Comparison of ENCODE assay signal across 7 cellular contexts in genomic region chr12:23579257-23579656, GRCh38.
"Had no signal": no experiment of that assay in that cellular context is flagged by ENCODE, and none has a peak within 500 bp of the region (broad histone marks: within the 10 kb centered on the region; RNA-seq: fewer than 3 reads in every experiment).

No MANE protein-coding gene starts in this region.

- H3K27ac ChIP-seq: GM23248 had no signal

- H3K9me3 Mint-ChIP-seq: H9, IgD-negative memory B cell had no signal

- H2AFZ ChIP-seq: GM23248 had no signal

- H3K4me3 ChIP-seq: GM23248 had no signal

- H3K9ac ChIP-seq: GM23248 had no signal

- H3K27me3 Mint-ChIP-seq: IgD-negative memory B cell had no signal

- H3K36me3 Mint-ChIP-seq: IgD-negative memory B cell had no signal

- FAIRE-seq: H54 had no signal

- H3K4me3 Mint-ChIP-seq: H9, IgD-negative memory B cell had no signal

- DNase-seq: GM23248, GOT3, H9, HCEC 1CT, KG1 had no signal

- H3K27ac Mint-ChIP-seq: H9, IgD-negative memory B cell had no signal
